ENCODE assay signal across 9 cellular contexts in genomic region chr7:101077303-101078086, GRCh38. TPM values are rescaled to one million over a fixed set of nuclear protein-coding genes. Genes with fewer than 3 reads are reported as not detected.
DNase-seq lines count a peak whose midpoint lies in the region; ATAC-seq and TF ChIP-seq lines count a peak whose summit lies in the region.
"Had no signal": no experiment of that assay in that cellular context is flagged by ENCODE, and none has a peak within 500 bp of the region (broad histone marks: within the 10 kb centered on the region; RNA-seq: fewer than 3 reads in every experiment).

No MANE protein-coding gene starts in this region.

- POLR2A ChIA-PET in Panc1 (lab: Charles Lee): no interaction called here

- H3K9me3 ChIP-seq in Panc1 (ENCODE audit: control insufficient read depth, insufficient read depth, low read depth, low read length): no peaks in the 10 kb centered on the region
- no peaks in the 10 kb centered on the region for H3K9me3 ChIP-seq in neutrophil
- no peaks in the 10 kb centered on the region for H3K9me3 ChIP-seq in testis

- H3K4me1 ChIP-seq in Panc1 (ENCODE audit: control insufficient read depth, insufficient read depth, low read length): peaks cover 3% of the 10 kb centered on the region; the same call in 1 of the 2 replicates
- H3K4me1 ChIP-seq in neutrophil (ENCODE audit: control insufficient read depth in 1 of 2, insufficient read depth in 1 of 2, low read depth in 1 of 2, low read length in 1 of 2): peaks cover 0 to 10% of the 10 kb centered on the region in 2 experiments
- H3K4me1 ChIP-seq in testis: no peaks in the 10 kb centered on the region

- WGBS in testis, 2 donors: 34 to 42% methylated on average over 13 of the region's 13 CpGs

- H3K4me3 ChIP-seq in Panc1 (ENCODE audit: low read depth in 2 of 2, low read length in 2 of 2) (no peak overlapping the region), fibroblast of mammary gland (ENCODE audit: control insufficient read depth, low read depth, low read length) (no peak overlapping the region), neutrophil (ENCODE audit: low read depth in 1 of 2, low read length in 1 of 2) (no peak overlapping the region), testis (no peak overlapping the region)

- ATAC-seq in GM21447 (IDR thresholded peaks at IDR 0.05; ENCODE audit: unreplicated experiment) (peak; percentile 86), Panc1 (peak; percentile 99)

- TF ChIP-seq CTCF in Panc1 (IDR thresholded peaks at IDR 0.05): peak; percentile 97
- peak; percentile 97 for TF ChIP-seq CTCF in fibroblast of mammary gland (conservative IDR thresholded peaks at IDR 0.05; ENCODE audit: control insufficient read depth, insufficient read depth, low read depth, low read length)
- TF ChIP-seq CTCF in neutrophil (IDR thresholded peaks at IDR 0.05): peak; percentile 74
- TF ChIP-seq CTCF in testis (IDR thresholded peaks at IDR 0.05): peak; percentile 32 to 78 (median 63)

- H3K36me3 ChIP-seq in Panc1 (ENCODE audit: control insufficient read depth, insufficient read depth, low read length): no peaks in the 10 kb centered on the region
- H3K36me3 ChIP-seq in neutrophil: no peaks in the 10 kb centered on the region
- no peaks in the 10 kb centered on the region for H3K36me3 ChIP-seq in testis (ENCODE audit: low read depth, missing control alignments)

- no TSS peak for BruUV-seq in Panc1 (replicated peaks; lab: Mats Ljungman, UMichigan)

- H3K27ac ChIP-seq in Panc1 (ENCODE audit: low read length) (no peak overlapping the region; the same call in 1 of the 2 replicates), neutrophil (no peak overlapping the region), testis (no peak overlapping the region)

- CTCF ChIA-PET in Panc1 (lab: Charles Lee): interaction anchor here (0.5 to 1.1 kb wide), 8 partner anchors 9 to 532 kb away, joined by 3 to 17 read pairs (median 8); no protein-coding TSS in a partner anchor

- no peak for TF ChIP-seq POLR2A in testis (IDR thresholded peaks at IDR 0.05)

- DNase-seq in COLO829 (ENCODE audit: low spot score): peak; percentile 90
- peak; percentile 92 for DNase-seq in LoVo (ENCODE audit: low spot score)
- no peak for DNase-seq in Panc1 (ENCODE audit: low read depth, low spot score)
- DNase-seq in activated T-cell treated with anti-CD3 and anti-CD28 coated beads for 48 hours (ENCODE audit: low read depth): peak; percentile 77
- DNase-seq in fibroblast of mammary gland (ENCODE audit: low read depth): peak; percentile 63
- peak; percentile 89 for DNase-seq in testis

- intact Hi-C loops in Panc1 (cut with micrococcal nuclease; ENCODE audit: unreplicated experiment): loop anchor here (5.0 kb wide), 1 partner anchor 180 kb away; the partner anchor contains the start of gene ACHE
- intact Hi-C loops in testis (cut with DNase I; ENCODE audit: low total_unique reads): no loop called here

- in situ Hi-C loops in Panc1 (cut with HindIII; ENCODE audit: low pct_unique_long_range_greater_than_20kb, low sequenced_read_pairs): no loop called here

- H3K27me3 ChIP-seq in Panc1 (ENCODE audit: control insufficient read depth, insufficient read depth, low read length): no peaks in the 10 kb centered on the region
- peaks cover 43% of the 10 kb centered on the region for H3K27me3 ChIP-seq in neutrophil
- H3K27me3 ChIP-seq in testis: no peaks in the 10 kb centered on the region

RNA-seq across cellular contexts. Expression of gene TRIM56, which starts 7.8 kb away (rescaled TPM):
- total RNA-seq in Panc1 (2021; ENCODE audit: unreplicated experiment) (37.4 TPM), testis (10 to 100 TPM; 15.3 to 20.4 TPM)
- polyA plus RNA-seq in Panc1 (2012; ENCODE audit: insufficient read length): 31.8 TPM
- polyA plus RNA-seq in testis (ENCODE audit: insufficient read depth, low read depth, low replicate concordance): 8.7 TPM

RNA-seq across cellular contexts. Expression of gene SERPINE1, which starts 49.4 kb away (rescaled TPM):
- 370 TPM for total RNA-seq in Panc1 (2021; ENCODE audit: unreplicated experiment)
- 482 TPM for polyA plus RNA-seq in Panc1 (2012; ENCODE audit: insufficient read length)
- total RNA-seq in testis: 1 to 10 TPM; 5.6 to 5.8 TPM
- polyA plus RNA-seq in testis (ENCODE audit: insufficient read depth, low read depth, low replicate concordance): 7.6 TPM

RNA-seq across cellular contexts. Expression of gene MUC17, which starts 57.6 kb away (rescaled TPM):
- total RNA-seq in Panc1 (2021; ENCODE audit: unreplicated experiment) (not detected), testis (under 1 TPM; 0.19 to 0.24 TPM)
- not detected for polyA plus RNA-seq in Panc1 (2012; ENCODE audit: insufficient read length)
- 0.05 TPM for polyA plus RNA-seq in testis (ENCODE audit: insufficient read depth, low read depth, low replicate concordance)
- total RNA-seq: T-helper 2 cell treated with Interferon-gamma antibody and Interleukin-4, amounts not matched to agents 100 ng/mL and 5 ng/mL, for 36 hours had no signal

Comparison
In these comparisons a context has a peak if more than half of its experiments do, and no peak if none do; other contexts are left out.
1. RNA of gene SERPINE1, which starts 49.4 kb away (total RNA-seq): 370 TPM in Panc1 (single experiment); 5.6 to 5.8 TPM in testis; every median in the first group is over 10 times any median in the second.
2. Peak in every context shown above with its lines, with median percentiles within 50 percentile points of each other: CTCF ChIP-seq.